In the genomic region with DNA sequence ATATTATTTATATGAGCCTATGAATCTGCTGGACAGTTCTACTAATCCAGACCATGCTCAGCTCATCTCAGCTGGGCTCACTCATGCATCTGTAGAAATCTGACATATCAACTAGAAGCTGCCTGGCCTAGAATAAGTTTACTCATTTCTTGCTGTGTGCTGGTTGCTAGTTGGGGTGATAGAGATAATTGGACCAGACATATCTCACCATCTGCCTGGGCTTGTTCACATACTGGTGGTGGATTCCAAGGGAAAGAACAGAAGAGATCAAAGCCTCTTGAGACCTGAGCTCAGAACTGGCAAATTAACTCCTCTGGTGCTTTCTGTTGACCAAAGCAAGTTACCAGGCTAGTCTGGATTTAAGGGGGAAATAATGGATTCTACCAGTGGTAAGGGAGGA, we compare ENCODE assay signal across 18 cellular contexts.
DNase-seq lines count a peak whose midpoint lies in the region; ATAC-seq, FAIRE-seq and TF ChIP-seq lines count a peak whose summit lies in the region.
"Had no signal": no experiment of that assay in that cellular context is flagged by ENCODE, and none has a peak within 500 bp of the region (broad histone marks: within the 10 kb centered on the region; RNA-seq: fewer than 3 reads in every experiment).

No MANE protein-coding gene starts in this region.

- TF ChIP-seq POLR2A in GM12891 (IDR thresholded peaks at IDR 0.05; ENCODE audit: low read depth, low read length), result no peak

- DNase-seq in NCI-H82 (lab: John Stamatoyannopoulos, UW), result peak; percentile 38
- DNase-seq in NCI-H82 treated with DMSO at 0.1 percent for 48 hours (lab: John Stamatoyannopoulos, UW; ENCODE audit: unreplicated experiment), result no peak
- peak; percentile 9 for DNase-seq in amniotic epithelial cell (ENCODE audit: low read depth)
- DNase-seq in GM12891 (ENCODE audit: insufficient read length, low spot score), result no peak
- DNase-seq: CD8-positive, alpha-beta memory T cell; DND-41; NCI-H1417; NCI-H1930; NCI-H2171; NCI-H446 treated with DMSO at 0.1 percent for 48 hours; T-cell had no signal

- no peak for FAIRE-seq in GM12891 (lab: Jason Lieb, UNC)
- FAIRE-seq: D721Med, G401.6 had no signal

- ATAC-seq in HG03432 (IDR thresholded peaks at IDR 0.05; ENCODE audit: unreplicated experiment) (peak; percentile 63), HG03378 (IDR thresholded peaks at IDR 0.05; ENCODE audit: unreplicated experiment) (no peak), HG03342 (IDR thresholded peaks at IDR 0.05; ENCODE audit: unreplicated experiment) (no peak), HG03159 (IDR thresholded peaks at IDR 0.05; ENCODE audit: unreplicated experiment) (no peak)
- ATAC-seq: Panc1, T-cell had no signal

TF ChIP-seq in GM12891, 5 proteins besides CTCF, POLR2A, EP300 and RAD21:
- TF ChIP-seq TAF1 (IDR thresholded peaks at IDR 0.05; ENCODE audit: low read depth, low read length) (no peak), POU2F2 (IDR thresholded peaks at IDR 0.05; ENCODE audit: low read depth, low read length) (no peak), POLR2AphosphoS5 (IDR thresholded peaks at IDR 0.05; ENCODE audit: low read depth, low read length) (no peak), SPI1 (IDR thresholded peaks at IDR 0.05; ENCODE audit: low read depth, low read length) (no peak), PAX5 (IDR thresholded peaks at IDR 0.05; ENCODE audit: insufficient read depth, low read length, severe bottlenecking) (no peak)
TF ChIP-seq in GM12891: peak in this region for 0.

Comparison
In these comparisons a context has a peak if more than half of its experiments do, and no peak if none do; other contexts are left out.
1. DNase-seq: peak in NCI-H82 (single experiment) and amniotic epithelial cell (single experiment); none in NCI-H82 treated with DMSO at 0.1 percent for 48 hours (single experiment) and GM12891 (single experiment).